ENCODE assay signal across 8 cellular contexts in the genomic region with DNA sequence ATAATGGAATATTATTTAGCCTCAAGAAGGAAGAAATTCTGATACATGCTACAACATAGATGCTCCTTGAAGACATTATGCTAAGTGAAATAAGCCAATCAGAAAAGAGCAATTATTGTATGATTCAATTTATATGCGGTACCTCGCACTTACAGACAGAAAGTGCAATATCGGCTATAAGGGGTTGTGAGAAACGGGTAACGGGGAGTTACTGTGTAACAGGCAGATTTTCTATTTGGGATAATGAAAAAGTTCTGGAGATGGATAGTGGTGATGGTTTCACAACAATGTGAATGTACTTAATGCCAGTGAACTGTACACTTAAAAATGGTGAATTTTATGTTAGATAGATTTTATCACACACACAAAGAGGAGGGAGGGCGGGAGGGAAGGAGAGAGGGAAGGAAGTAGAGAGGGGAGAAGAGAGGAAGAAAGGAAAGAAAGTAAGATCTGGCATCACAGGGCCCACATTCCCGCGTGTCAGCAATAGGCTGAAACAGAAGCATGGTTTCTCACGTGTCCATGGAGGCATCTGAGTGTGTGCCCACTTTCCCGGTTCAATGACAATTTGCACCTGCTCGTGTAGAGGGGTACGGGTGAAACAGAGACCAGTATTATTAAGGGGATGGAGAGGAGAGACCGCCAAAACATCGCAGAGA. TPM values are rescaled to one million over a fixed set of nuclear protein-coding genes. Genes with fewer than 3 reads are reported as not detected.
A peak's percentile ranks its signal among the peaks of the same experiment; 100 is the strongest.
DNase-seq lines count a peak whose midpoint lies in the region; ATAC-seq and TF ChIP-seq lines count a peak whose summit lies in the region.

No MANE protein-coding gene starts in this region.

- peaks cover 6% of the 10 kb centered on the region for H3K36me3 ChIP-seq in RWPE2 (ENCODE audit: low read depth)
- H3K36me3 ChIP-seq in neural progenitor cell, result peaks cover 6% of the 10 kb centered on the region

- DNase-seq in NCI-H748 (lab: John Stamatoyannopoulos, UW; ENCODE audit: unreplicated experiment) (peak; percentile 13), NCI-H748 treated with DMSO at 0.1 percent for 48 hours (lab: John Stamatoyannopoulos, UW) (no peak), RWPE2 (ENCODE audit: low spot score) (no peak), epithelial cell of prostate (ENCODE audit: low read depth, low spot score) (no peak), neural progenitor cell (ENCODE audit: low spot score) (no peak), GM10266 (ENCODE audit: extremely low spot score) (no peak)

- H2AFZ ChIP-seq in neural progenitor cell (replicated peaks), result peak overlapping the region; percentile 66

- H3K4me1 ChIP-seq in RWPE2 (ENCODE audit: insufficient read depth, poor library complexity, severe bottlenecking) (peaks cover 13% of the 10 kb centered on the region), neural progenitor cell (peaks cover 12% of the 10 kb centered on the region)

- H3K4me1 Mint-ChIP-seq in neural progenitor cell, result peaks cover 19% of the 10 kb centered on the region

- H3K4me3 Mint-ChIP-seq in neural progenitor cell, result peak overlapping the region; percentile 99

- H3K27me3 Mint-ChIP-seq in neural progenitor cell (ENCODE audit: insufficient read depth, low read depth), result no peaks in the 10 kb centered on the region

- H4K20me1 ChIP-seq in neural progenitor cell (ENCODE audit: low read depth), result peaks cover 13% of the 10 kb centered on the region

- no peaks in the 10 kb centered on the region for H3K9me3 Mint-ChIP-seq in neural progenitor cell

- H3K4me2 ChIP-seq in neural progenitor cell, result peak overlapping the region; percentile 92

- H3K4me3 ChIP-seq in RWPE2 (ENCODE audit: severe bottlenecking) (peak overlapping the region; percentile 66), neural progenitor cell (peak overlapping the region; percentile 76)

- peak overlapping the region; percentile 81 for H3K9ac ChIP-seq in neural progenitor cell

- no peak for ATAC-seq in RWPE2 (ENCODE audit: low read depth)
- no peak for ATAC-seq in GM18502 (IDR thresholded peaks at IDR 0.05; ENCODE audit: poor library complexity, unreplicated experiment)
- ATAC-seq in HG03135 (IDR thresholded peaks at IDR 0.05; ENCODE audit: unreplicated experiment), result no peak

- H3K27ac Mint-ChIP-seq in neural progenitor cell, result peak overlapping the region; percentile 94

- peaks cover 7% of the 10 kb centered on the region for H3K36me3 Mint-ChIP-seq in neural progenitor cell

- no peaks in the 10 kb centered on the region for H3F3A ChIP-seq in neural progenitor cell (ENCODE audit: low read depth)

- H3K27me3 ChIP-seq in RWPE2 (ENCODE audit: insufficient read depth, poor library complexity, severe bottlenecking) (no peaks in the 10 kb centered on the region), neural progenitor cell (no peaks in the 10 kb centered on the region)

- TF ChIP-seq CTCF in RWPE2 (IDR thresholded peaks at IDR 0.05; ENCODE audit: poor library complexity, severe bottlenecking) (no peak), neural progenitor cell (IDR thresholded peaks at IDR 0.05) (no peak), GM10266 (IDR thresholded peaks at IDR 0.05; ENCODE audit: control insufficient read depth, insufficient read depth, low read depth, missing control alignments) (no peak)

- H3K79me2 ChIP-seq in neural progenitor cell (ENCODE audit: low read depth), result peaks cover 54% of the 10 kb centered on the region

- peak overlapping the region; percentile 49 for H3K27ac ChIP-seq in RWPE2 (ENCODE audit: poor library complexity, severe bottlenecking)
- peak overlapping the region; percentile 65 for H3K27ac ChIP-seq in epithelial cell of prostate
- peak overlapping the region; percentile 70 for H3K27ac ChIP-seq in neural progenitor cell

- H3K9me3 ChIP-seq in RWPE2 (ENCODE audit: severe bottlenecking) (no peaks in the 10 kb centered on the region), neural progenitor cell (ENCODE audit: low read depth) (no peaks in the 10 kb centered on the region)

RNA-seq across cellular contexts. Expression of a gene that starts 0.7 kb away (rescaled TPM):
- 35.2 and 58.0 TPM in 2 replicates for total RNA-seq in neural progenitor cell (ENCODE audit: low replicate concordance)
